16 cellular contexts compared by ENCODE assay signal in genomic region chr4:158125325-158125724, GRCh38. TPM values are rescaled to one million over a fixed set of nuclear protein-coding genes. Genes with fewer than 3 reads are reported as not detected.
DNase-seq lines count a peak whose midpoint lies in the region; ATAC-seq and TF ChIP-seq lines count a peak whose summit lies in the region.
"Had no signal": no experiment of that assay in that cellular context is flagged by ENCODE, and none has a peak within 500 bp of the region (broad histone marks: within the 10 kb centered on the region; RNA-seq: fewer than 3 reads in every experiment).

No MANE protein-coding gene starts in this region.

- H3K27me3 ChIP-seq in Caco-2 (replicated peaks; ENCODE audit: control insufficient read depth, insufficient read depth, low read length) (no peaks in the 10 kb centered on the region), H9 (ENCODE audit: insufficient read depth, low read length) (no peaks in the 10 kb centered on the region), ascending aorta (no peaks in the 10 kb centered on the region), neuronal stem cell (ENCODE audit: control insufficient read depth in 3 of 3, insufficient read depth in 3 of 3, low read depth in 1 of 3, low read length in 3 of 3) (no peaks in the 10 kb centered on the region), brain microvascular endothelial cell (replicated peaks) (no peaks in the 10 kb centered on the region), upper lobe of right lung (no peaks in the 10 kb centered on the region)
- H3K27me3 ChIP-seq: BLaER1 treated with 17β-estradiol and CSF1 and Interleukin-3, amounts not matched to agents 10 nM and 100 nM had no signal

- H2AK5ac ChIP-seq in H9 (ENCODE audit: insufficient read length, low read length), result no peak overlapping the region
- no peak overlapping the region for H2AK5ac ChIP-seq in neuronal stem cell (ENCODE audit: low read depth, low read length)

- no peaks in the 10 kb centered on the region for H3K27me3 Mint-ChIP-seq in Caco-2 (ENCODE audit: insufficient read depth, unreplicated experiment)
- H3K27me3 Mint-ChIP-seq in H9 (ENCODE audit: low read depth), result no peaks in the 10 kb centered on the region
- H3K27me3 Mint-ChIP-seq: CD4-positive, CD25-positive, alpha-beta regulatory T cell had no signal

- BruUV-seq in Caco-2 (replicated peaks; lab: Mats Ljungman, UMichigan), result TSS peak; percentile 5

- in situ Hi-C loops in brain microvascular endothelial cell (cut with HindIII; ENCODE audit: low pct_ligation_motif_present, low sequenced_read_pairs), result no loop called here

- CTCF ChIA-PET in Caco-2 (lab: Charles Lee), result no interaction called here

- H3K4me3 Mint-ChIP-seq in Caco-2 (ENCODE audit: unreplicated experiment) (no peak overlapping the region), H9 (no peak overlapping the region)
- H3K4me3 Mint-ChIP-seq: CD4-positive, CD25-positive, alpha-beta regulatory T cell had no signal

- no peak overlapping the region for H3K4ac ChIP-seq in H9 (ENCODE audit: low read depth, low read length)
- no peak overlapping the region for H3K4ac ChIP-seq in neuronal stem cell (ENCODE audit: low read length)

- H3K9me3 ChIP-seq in Caco-2, result no peaks in the 10 kb centered on the region
- no peaks in the 10 kb centered on the region for H3K9me3 ChIP-seq in H9 (ENCODE audit: control insufficient read depth, low read depth, low read length)
- no peaks in the 10 kb centered on the region for H3K9me3 ChIP-seq in ascending aorta
- no peaks in the 10 kb centered on the region for H3K9me3 ChIP-seq in neuronal stem cell (replicated peaks in 1 of 2; ENCODE audit: control insufficient read depth in 2 of 2, insufficient read depth in 1 of 2, low read depth in 1 of 2, low read length in 2 of 2)
- no peaks in the 10 kb centered on the region for H3K9me3 ChIP-seq in upper lobe of right lung

- no peaks in the 10 kb centered on the region for H3K79me2 ChIP-seq in H9 (ENCODE audit: insufficient read depth, low read length)

- H4K20me1 ChIP-seq in H9 (ENCODE audit: control insufficient read depth, insufficient read depth, insufficient read length), result no peaks in the 10 kb centered on the region
- H4K20me1 ChIP-seq: BLaER1 treated with 17β-estradiol and CSF1 and Interleukin-3, amounts not matched to agents 10 nM and 100 nM had no signal

- no CpG with 5 or more reads among the region's 1 CpG for WGBS in H9 (ENCODE audit: extremely low coverage, insufficient read length, low lambda C conversion rate)
- WGBS in neuronal stem cell (ENCODE audit: extremely low coverage in 2 of 2, insufficient read length in 2 of 2, insufficient replicate concordance in 1 of 2), 2 donors, result no CpG with 5 or more reads among the region's 1 CpG

- H2BK15ac ChIP-seq in H9 (ENCODE audit: low read depth, low read length) (no peak overlapping the region), neuronal stem cell (ENCODE audit: low read length) (no peak overlapping the region)

- POLR2A ChIA-PET in Caco-2 (lab: Charles Lee), result no interaction called here

- H2BK5ac ChIP-seq in H9 (ENCODE audit: insufficient read length, low read length) (no peak overlapping the region), neuronal stem cell (ENCODE audit: low read length) (no peak overlapping the region)

- TF ChIP-seq CTCF in Caco-2 (IDR thresholded peaks at IDR 0.05; ENCODE audit: insufficient read depth in 1 of 2, low read depth in 1 of 2, low read length in 1 of 2, severe bottlenecking in 1 of 2, unreplicated experiment in 1 of 2), result no peak
- TF ChIP-seq CTCF in H9 (conservative IDR thresholded peaks at IDR 0.05), result no peak
- no peak for TF ChIP-seq CTCF in ascending aorta (IDR thresholded peaks at IDR 0.05)
- no peak for TF ChIP-seq CTCF in brain microvascular endothelial cell (IDR thresholded peaks at IDR 0.05; ENCODE audit: low read depth, low read length, missing control alignments)
- no peak for TF ChIP-seq CTCF in upper lobe of right lung (IDR thresholded peaks at IDR 0.05)

- ATAC-seq in GM18867 (IDR thresholded peaks at IDR 0.05; ENCODE audit: unreplicated experiment) (no peak), upper lobe of right lung (no peak)
- ATAC-seq: K562 had no signal

- H3K36me3 Mint-ChIP-seq in Caco-2 (ENCODE audit: insufficient read depth, unreplicated experiment) (peaks cover 24% of the 10 kb centered on the region), H9 (ENCODE audit: insufficient read depth in 1 of 3, low read depth in 3 of 3) (no peaks in the 10 kb centered on the region)
- H3K36me3 Mint-ChIP-seq: CD4-positive, CD25-positive, alpha-beta regulatory T cell had no signal

- no peak overlapping the region for H2AFZ ChIP-seq in H9 (ENCODE audit: low read length)
- peak overlapping the region; percentile 35 for H2AFZ ChIP-seq in neuronal stem cell (ENCODE audit: low read length)

- intact Hi-C loops in Caco-2 (cut with micrococcal nuclease; ENCODE audit: unreplicated experiment), result no loop called here
- intact Hi-C loops in ascending aorta (cut with DNase I), result no loop called here
- intact Hi-C loops in upper lobe of right lung (cut with DNase I), result no loop called here

- H3K23ac ChIP-seq in H9 (ENCODE audit: insufficient read length, low read depth, low read length) (no peak overlapping the region), neuronal stem cell (ENCODE audit: low read depth, low read length, poor library complexity) (no peak overlapping the region)

- no peaks in the 10 kb centered on the region for H3K23me2 ChIP-seq in H9 (ENCODE audit: insufficient read length, low read depth, low read length, poor library complexity, severe bottlenecking)

- H2BK12ac ChIP-seq in H9 (ENCODE audit: insufficient read length, low read depth, low read length) (no peak overlapping the region), neuronal stem cell (ENCODE audit: low read length) (no peak overlapping the region)

- H3K9me3 Mint-ChIP-seq in Caco-2 (ENCODE audit: unreplicated experiment) (no peaks in the 10 kb centered on the region), H9 (no peaks in the 10 kb centered on the region)

- H3K27ac Mint-ChIP-seq in Caco-2 (ENCODE audit: unreplicated experiment), result no peak overlapping the region
- peak overlapping the region in 2 of 3 experiments; percentile 26 to 30; a peak in 1 of 7 replicates for H3K27ac Mint-ChIP-seq in H9
- H3K27ac Mint-ChIP-seq: CD4-positive, CD25-positive, alpha-beta regulatory T cell had no signal

- peaks cover 8% of the 10 kb centered on the region; the same call in 1 of the 2 replicates for H3K4me1 ChIP-seq in Caco-2
- no peaks in the 10 kb centered on the region for H3K4me1 ChIP-seq in H9 (ENCODE audit: insufficient read depth, low read length)
- peaks cover 0 to 17% of the 10 kb centered on the region in 2 donors for H3K4me1 ChIP-seq in ascending aorta
- peaks cover 2 to 4% of the 10 kb centered on the region in 2 donors for H3K4me1 ChIP-seq in neuronal stem cell (ENCODE audit: control insufficient read depth in 2 of 2, insufficient read depth in 1 of 2, low read depth in 1 of 2, low read length in 2 of 2)
- no peaks in the 10 kb centered on the region for H3K4me1 ChIP-seq in upper lobe of right lung

- H3K36me3 ChIP-seq in Caco-2 (ENCODE audit: control insufficient read depth, insufficient read depth, low read length), result no peaks in the 10 kb centered on the region
- peaks cover 7 to 32% of the 10 kb centered on the region in 2 donors for H3K36me3 ChIP-seq in ascending aorta
- no peaks in the 10 kb centered on the region for H3K36me3 ChIP-seq in neuronal stem cell (replicated peaks in 1 of 2; ENCODE audit: control insufficient read depth in 2 of 2, insufficient read depth in 2 of 2, low read length in 2 of 2)
- no peaks in the 10 kb centered on the region for H3K36me3 ChIP-seq in brain microvascular endothelial cell (replicated peaks)
- H3K36me3 ChIP-seq in upper lobe of right lung, result no peaks in the 10 kb centered on the region

- H3K27ac ChIP-seq in H9 (ENCODE audit: insufficient read length, low read depth, low read length) (no peak overlapping the region), ascending aorta (peak overlapping the region; percentile 27 to 46), neuronal stem cell (replicated peaks; ENCODE audit: low read length) (no peak overlapping the region), brain microvascular endothelial cell (no peak overlapping the region), upper lobe of right lung (no peak overlapping the region)
- H3K27ac ChIP-seq: BLaER1 treated with 17β-estradiol and CSF1 and Interleukin-3, amounts not matched to agents 10 nM and 100 nM; HL-60 had no signal

- no peak overlapping the region for H4K8ac ChIP-seq in H9 (replicated peaks; ENCODE audit: insufficient read length, low read depth, low read length)
- H4K8ac ChIP-seq in neuronal stem cell (ENCODE audit: low read depth, low read length), result no peak overlapping the region

- no peak overlapping the region for H3K56ac ChIP-seq in H9 (ENCODE audit: insufficient read length, low read depth, low read length)

- H3K79me1 ChIP-seq in H9 (ENCODE audit: insufficient read depth, low read depth, low read length, poor library complexity, severe bottlenecking), result no peaks in the 10 kb centered on the region
- no peaks in the 10 kb centered on the region for H3K79me1 ChIP-seq in neuronal stem cell (ENCODE audit: low read depth, low read length)

- peaks cover 12% of the 10 kb centered on the region for H3K4me1 Mint-ChIP-seq in Caco-2 (ENCODE audit: low read depth, unreplicated experiment)
- peaks cover 10 to 12% of the 10 kb centered on the region in 2 experiments for H3K4me1 Mint-ChIP-seq in H9
- H3K4me1 Mint-ChIP-seq: CD4-positive, CD25-positive, alpha-beta regulatory T cell had no signal

- no peak overlapping the region for H3K4me2 ChIP-seq in H9 (ENCODE audit: insufficient read depth, insufficient read length, low read length)
- H3K4me2 ChIP-seq in neuronal stem cell (ENCODE audit: insufficient read depth, low read length, poor library complexity, severe bottlenecking), result no peak overlapping the region
- H3K4me2 ChIP-seq: BLaER1 treated with 17β-estradiol and CSF1 and Interleukin-3, amounts not matched to agents 10 nM and 100 nM had no signal

- H4K5ac ChIP-seq in H9 (ENCODE audit: insufficient read length, low read depth, low read length), result no peak overlapping the region

- no peak overlapping the region for H3K18ac ChIP-seq in H9 (ENCODE audit: insufficient read length, low read depth, low read length)
- H3K18ac ChIP-seq in neuronal stem cell (ENCODE audit: low read length), result no peak overlapping the region

- H3K4me3 ChIP-seq in Caco-2 (ENCODE audit: low read depth, low read length) (no peak overlapping the region), ascending aorta (no peak overlapping the region), neuronal stem cell (ENCODE audit: low read length in 2 of 2) (no peak overlapping the region), brain microvascular endothelial cell (ENCODE audit: low read depth, low read length) (no peak overlapping the region), upper lobe of right lung (no peak overlapping the region)
- H3K4me3 ChIP-seq: BLaER1 treated with 17β-estradiol and CSF1 and Interleukin-3, amounts not matched to agents 10 nM and 100 nM; K562 had no signal

- H3K14ac ChIP-seq in H9 (ENCODE audit: insufficient read depth, low read length) (no peak overlapping the region), neuronal stem cell (ENCODE audit: low read length) (no peak overlapping the region)

- H4K91ac ChIP-seq in H9 (ENCODE audit: insufficient read length, low read depth, low read length), result no peak overlapping the region
- H4K91ac ChIP-seq in neuronal stem cell (ENCODE audit: low read depth, low read length, poor library complexity), result no peak overlapping the region

- H2BK120ac ChIP-seq in H9 (ENCODE audit: low read depth, low read length, poor library complexity, severe bottlenecking) (no peak overlapping the region), neuronal stem cell (ENCODE audit: low read depth, low read length) (no peak overlapping the region)

- H2BK20ac ChIP-seq in H9 (ENCODE audit: low read depth, low read length, poor library complexity, severe bottlenecking), result no peak overlapping the region

- H3T11ph ChIP-seq in H9 (ENCODE audit: low read length), result no peak overlapping the region

- H3K9ac ChIP-seq in H9 (ENCODE audit: extremely low read depth, insufficient read length, low read length) (no peak overlapping the region), neuronal stem cell (ENCODE audit: low read depth, low read length, poor library complexity) (no peak overlapping the region)
- H3K9ac ChIP-seq: BLaER1 treated with 17β-estradiol and CSF1 and Interleukin-3, amounts not matched to agents 10 nM and 100 nM had no signal

- DNase-seq in Caco-2 (no peak), H9 (no peak), ascending aorta (ENCODE audit: low spot score in 2 of 2) (no peak), neuronal stem cell (ENCODE audit: low spot score) (no peak), brain microvascular endothelial cell (no peak), NCI-H774 (lab: John Stamatoyannopoulos, UW) (no peak), upper lobe of right lung (no peak)
- DNase-seq: ACHN; Calu3; CD4-positive, CD25-positive, alpha-beta regulatory T cell; DMS 273 treated with DMSO at 0.1 percent for 48 hours; Karpas-422 had no signal

RNA-seq across cellular contexts. Expression of gene GASK1B, which starts 47.5 kb away (rescaled TPM):
- total RNA-seq in Caco-2 (2022) (42.5 and 48.5 TPM in 2 replicates), H9 (2021) (not detected in 2 replicates), ascending aorta (69.7 TPM), upper lobe of right lung (37.3 TPM)
- polyA plus RNA-seq in neuronal stem cell (2013, experiment 1 of 2), result 0.03 TPM
- polyA plus RNA-seq in neuronal stem cell (2013, experiment 2 of 2), result 0.01 TPM
- total RNA-seq: CD4-positive, CD25-positive, alpha-beta regulatory T cell had no signal
- polyA plus RNA-seq: CD4-positive, CD25-positive, alpha-beta regulatory T cell had no signal

Comparison
In these comparisons a context has a peak if more than half of its experiments do, and no peak if none do; other contexts are left out.
1. H3K27ac ChIP-seq: peak in ascending aorta (2 of 2); none in H9 (single experiment), neuronal stem cell (single experiment), brain microvascular endothelial cell (single experiment) and upper lobe of right lung (single experiment).
2. RNA of gene GASK1B, which starts 47.5 kb away (total RNA-seq): 69.7 TPM in ascending aorta (single experiment), 42.5 to 48.5 TPM in Caco-2 and 37.3 TPM in upper lobe of right lung (single experiment); not detected in H9; every median in the first group is over 10 times any median in the second.